Comparison of ENCODE assay signal across 8 cellular contexts in genomic region chr17:50479522-50480141, GRCh38. TPM values are rescaled to one million over a fixed set of nuclear protein-coding genes. Genes with fewer than 3 reads are reported as not detected.
DNase-seq lines count a peak whose midpoint lies in the region; ATAC-seq and TF ChIP-seq lines count a peak whose summit lies in the region.

No MANE protein-coding gene starts in this region.

- ATAC-seq in HG02885 (IDR thresholded peaks at IDR 0.05; ENCODE audit: poor library complexity, unreplicated experiment) (peak; percentile 40), HG03097 (IDR thresholded peaks at IDR 0.05; ENCODE audit: low FRiP score, unreplicated experiment) (no peak)

- WGBS in lower leg skin, 2 donors: 20 to 27% methylated on average over 13 to 14 of the region's 19 CpGs

- H3K4me3 ChIP-seq in lower leg skin (ENCODE audit: low read depth, poor library complexity, severe bottlenecking): no peak overlapping the region

- no peak for TF ChIP-seq CTCF in lower leg skin (IDR thresholded peaks at IDR 0.05)

- no peak for TF ChIP-seq POLR2A in lower leg skin (IDR thresholded peaks at IDR 0.05)

- intact Hi-C loops in lower leg skin (cut with DNase I; ENCODE audit: low total_unique reads): loop anchor here (5.0 to 10.0 kb wide), 5 partner anchors 55 to 285 kb away; partner anchors contain the start of gene EPN3

- peak; percentile 82 for DNase-seq in CMK (ENCODE audit: low read depth)
- peak; percentile 81 to 92 for DNase-seq in NCI-H526 (lab: John Stamatoyannopoulos, UW)
- DNase-seq in activated CD4-positive, alpha-beta T cell treated with anti-CD3 and anti-CD28 coated beads, Interleukin-2, amount 50 U/mL, for 24 hours (ENCODE audit: low read depth in 1 of 2, low spot score in 1 of 2): peak; percentile 40 to 64
- DNase-seq in dermis microvascular lymphatic vessel endothelial cell (ENCODE audit: low read depth in 2 of 2): peak; percentile 44 to 83
- DNase-seq in lower leg skin (ENCODE audit: low spot score in 2 of 2): peak; percentile 73 to 94
- DNase-seq in stimulated activated CD4-positive, alpha-beta T cell treated with anti-CD3 and anti-CD28 coated beads, TNF-alpha, amount 100 ng/mL, for 24 hours (ENCODE audit: low read depth in 3 of 3): peak; percentile 27 to 68 (median 48)

RNA-seq across cellular contexts. Expression of gene RSAD1, which starts 1.0 kb away (rescaled TPM):
- 12.5 and 16.3 TPM in 2 replicates for total RNA-seq in dermis microvascular lymphatic vessel endothelial cell
- 10 to 100 TPM; 21.5 to 40.5 (median 26.5) TPM for total RNA-seq in lower leg skin

RNA-seq across cellular contexts. Expression of gene CHAD, which starts 11.0 kb away (rescaled TPM):
- total RNA-seq in dermis microvascular lymphatic vessel endothelial cell (not detected in 2 replicates), lower leg skin (1 to 10 TPM; 3.2 to 8.2 (median 7.2) TPM)

RNA-seq across cellular contexts. Expression of gene MYCBPAP, which starts 28.6 kb away (rescaled TPM):
- total RNA-seq in dermis microvascular lymphatic vessel endothelial cell (0.13 and 0.26 TPM in 2 replicates), lower leg skin (1 to 10 TPM in 1 of 4 donors, under 1 TPM in 3; 0.38 to 2.3 (median 0.54) TPM)

RNA-seq across cellular contexts. Expression of gene EPN3, which starts 52.9 kb away (rescaled TPM):
- total RNA-seq in dermis microvascular lymphatic vessel endothelial cell (0.13 TPM in 1 of 2 replicates, not detected in the other), lower leg skin (100 to 1,000 TPM in 3 of 4 donors, 10 to 100 TPM in 1; 99.2 to 174 (median 115) TPM)

RNA-seq across cellular contexts. Expression of gene ACSF2, which starts 53.6 kb away (rescaled TPM):
- total RNA-seq in dermis microvascular lymphatic vessel endothelial cell (5.8 and 7.5 TPM in 2 replicates), lower leg skin (100 to 1,000 TPM in 1 of 4 donors, 10 to 100 TPM in 3; 40.8 to 121 (median 64.3) TPM)
